17 cellular contexts compared by ENCODE assay signal in genomic region chr3:45321607-45322391, GRCh38.
DNase-seq lines count a peak whose midpoint lies in the region; ATAC-seq and TF ChIP-seq lines count a peak whose summit lies in the region.
"Had no signal": no experiment of that assay in that cellular context is flagged by ENCODE, and none has a peak within 500 bp of the region (broad histone marks: within the 10 kb centered on the region; RNA-seq: fewer than 3 reads in every experiment).

No MANE protein-coding gene starts in this region.

- no peaks in the 10 kb centered on the region for H3K4me1 ChIP-seq in prostate gland (replicated peaks)

- H3K27me3 Mint-ChIP-seq in T-helper 17 cell = peaks cover 54% of the 10 kb centered on the region

- WGBS in prostate gland = 60% methylated on average over 11 of the region's 11 CpGs

- H3K4me3 ChIP-seq in prostate gland = no peak overlapping the region
- H3K4me3 ChIP-seq: thoracic aorta had no signal

- no peak overlapping the region for H3K27ac ChIP-seq in prostate gland
- H3K27ac ChIP-seq: HL-60, thoracic aorta, VCaP had no signal

- H3K27me3 ChIP-seq in prostate gland (replicated peaks; ENCODE audit: insufficient read depth) = no peaks in the 10 kb centered on the region

- no peak for TF ChIP-seq POLR2A in prostate gland (IDR thresholded peaks at IDR 0.05)

- intact Hi-C loops in prostate gland (cut with DNase I) = no loop called here

- H3K9me3 ChIP-seq in T-helper 17 cell (ENCODE audit: control insufficient read depth, low read length, poor library complexity, severe bottlenecking) = no peaks in the 10 kb centered on the region
- H3K9me3 ChIP-seq in prostate gland = no peaks in the 10 kb centered on the region
- H3K9me3 ChIP-seq: thoracic aorta had no signal

- no peak overlapping the region for H3K4me3 Mint-ChIP-seq in T-helper 17 cell
- H3K4me3 Mint-ChIP-seq: CD4-positive, CD25-positive, alpha-beta regulatory T cell; nephron had no signal

- DNase-seq in NCI-H1417 (lab: John Stamatoyannopoulos, UW) = peak in 2 of 3 experiments; percentile 3 to 14
- no peak for DNase-seq in NCI-H1417 treated with DMSO at 0.1 percent for 48 hours (lab: John Stamatoyannopoulos, UW)
- DNase-seq in HT-29 (ENCODE audit: low spot score) = peak; percentile 4
- no peak for DNase-seq in T-helper 17 cell
- peak; percentile 8 for DNase-seq in kidney tubule cell (ENCODE audit: low spot score)
- DNase-seq in DMS114 treated with DMSO at 0.1 percent for 48 hours (lab: John Stamatoyannopoulos, UW; ENCODE audit: unreplicated experiment) = no peak
- DNase-seq in NCI-H2081 (lab: John Stamatoyannopoulos, UW) = no peak
- DNase-seq in prostate gland (ENCODE audit: low spot score) = no peak
- DNase-seq: activated naive CD4-positive, alpha-beta T cell treated with Interleukin-2 at 50 U/mL for 16 hours; effector CD4-positive, alpha-beta T cell; GF-D8; NCI-H2227 treated with DMSO at 0.1 percent for 48 hours had no signal

- H3K27ac Mint-ChIP-seq in T-helper 17 cell = no peak overlapping the region
- H3K27ac Mint-ChIP-seq: CD4-positive, CD25-positive, alpha-beta regulatory T cell; nephron had no signal

- peaks cover 3% of the 10 kb centered on the region for H3K4me1 Mint-ChIP-seq in T-helper 17 cell

- TF ChIP-seq CTCF in prostate gland (IDR thresholded peaks at IDR 0.05) = no peak

- H3K36me3 ChIP-seq in prostate gland = no peaks in the 10 kb centered on the region
- H3K36me3 ChIP-seq: thoracic aorta had no signal

- H3K36me3 Mint-ChIP-seq in T-helper 17 cell (ENCODE audit: low read depth) = peaks cover 2% of the 10 kb centered on the region
- H3K36me3 Mint-ChIP-seq: CD4-positive, CD25-positive, alpha-beta regulatory T cell had no signal

- peak; percentile 28 for ATAC-seq in T-helper 17 cell

Comparison
In these comparisons a context has a peak if more than half of its experiments do, and no peak if none do; other contexts are left out.
1. DNase-seq: peak in NCI-H1417 (2 of 3), HT-29 (single experiment) and kidney tubule cell (single experiment); none in NCI-H1417 treated with DMSO at 0.1 percent for 48 hours (single experiment), T-helper 17 cell (0 of 3), DMS114 treated with DMSO at 0.1 percent for 48 hours (single experiment), NCI-H2081 (0 of 2) and prostate gland (single experiment).